Comparison of ENCODE assay signal across 13 cellular contexts in genomic region chr1:50369830-50370229, GRCh38. TPM values are rescaled to one million over a fixed set of nuclear protein-coding genes. Genes with fewer than 3 reads are reported as not detected.
DNase-seq lines count a peak whose midpoint lies in the region; ATAC-seq, FAIRE-seq and TF ChIP-seq lines count a peak whose summit lies in the region.
"Had no signal": no experiment of that assay in that cellular context is flagged by ENCODE, and none has a peak within 500 bp of the region (broad histone marks: within the 10 kb centered on the region; RNA-seq: fewer than 3 reads in every experiment).

No MANE protein-coding gene starts in this region.

- no peak overlapping the region for H3K27ac ChIP-seq in A549
- H3K27ac ChIP-seq in endodermal cell (ENCODE audit: low read depth, low read length) = no peak overlapping the region
- H3K27ac ChIP-seq: BLaER1 treated with 17β-estradiol and CSF1 and Interleukin-3, amounts not matched to agents 10 nM and 100 nM had no signal

- no peak; a peak in 1 of 5 replicates for TF ChIP-seq RAD21 in A549 (conservative IDR thresholded peaks at IDR 0.05 in 1 of 2, IDR thresholded peaks at IDR 0.05 in 1 of 2)

- H3K9me3 Mint-ChIP-seq in endodermal cell = peaks cover 6% of the 10 kb centered on the region

- H3K27me3 ChIP-seq in endodermal cell (ENCODE audit: control insufficient read depth, insufficient read depth, low read length, poor library complexity, severe bottlenecking) = peaks cover 58% of the 10 kb centered on the region
- H3K27me3 ChIP-seq: BLaER1 treated with 17β-estradiol and CSF1 and Interleukin-3, amounts not matched to agents 10 nM and 100 nM had no signal

- peaks cover 13% of the 10 kb centered on the region for H3K4me1 Mint-ChIP-seq in endodermal cell
- H3K4me1 Mint-ChIP-seq: neural crest cell had no signal

- no peak for FAIRE-seq in A549 (lab: Jason Lieb, UNC)

- H3K9ac ChIP-seq in endodermal cell (ENCODE audit: extremely low read depth, low read length, poor library complexity, severe bottlenecking) = no peak overlapping the region
- H3K9ac ChIP-seq: BLaER1 treated with 17β-estradiol and CSF1 and Interleukin-3, amounts not matched to agents 10 nM and 100 nM had no signal

- H3K27me3 Mint-ChIP-seq in endodermal cell (ENCODE audit: insufficient read depth) = peaks cover 30% of the 10 kb centered on the region

- 36% methylated on average over 7 of the region's 7 CpGs for WGBS in A549 (ENCODE audit: missing lambda C conversion rate)
- 75 to 82% methylated on average over 5 to 7 of the region's 7 CpGs for WGBS in endodermal cell (ENCODE audit: insufficient coverage in 1 of 2, insufficient read length in 1 of 2), 2 experiments

- H3K4me2 ChIP-seq in A549 = no peak overlapping the region
- H3K4me2 ChIP-seq: BLaER1 treated with 17β-estradiol and CSF1 and Interleukin-3, amounts not matched to agents 10 nM and 100 nM had no signal

- ATAC-seq in A549 (peak; percentile 51 to 52; a peak in 4 of 6 replicates), HG02642 (IDR thresholded peaks at IDR 0.05; ENCODE audit: poor library complexity, unreplicated experiment) (no peak), Right ventricle myocardium inferior (no peak)

- DNase-seq in A549 (ENCODE audit: low read depth in 1 of 2, low spot score in 1 of 2) (peak in 1 of 2 experiments; percentile 31), NCI-H748 (lab: John Stamatoyannopoulos, UW; ENCODE audit: unreplicated experiment) (peak; percentile 90), endodermal cell (peak; percentile 73), NOMO-1 treated with DMSO at 0.1 percent for 48 hours (lab: John Stamatoyannopoulos, UW; ENCODE audit: unreplicated experiment) (no peak), anterior cingulate cortex (lab: John Stamatoyannopoulos, UW) (no peak), Right ventricle myocardium inferior (ENCODE audit: missing footprints) (no peak)
- DNase-seq: activated CD4-positive, CD25-positive, alpha-beta regulatory T cell treated with anti-CD3 and anti-CD28 coated beads, Interleukin-2, amount 50 U/mL, for 72 hours; effector CD8-positive, alpha-beta T cell; stimulated activated CD4-positive, alpha-beta T cell treated with anti-CD3 and anti-CD28 coated beads, Interleukin-2, amount 100 ng/mL, for 48 hours had no signal

- H3K9me3 ChIP-seq in A549 (no peaks in the 10 kb centered on the region), endodermal cell (ENCODE audit: control insufficient read depth, low read length) (no peaks in the 10 kb centered on the region)

- CTCF ChIA-PET in A549 (lab: Yijun Ruan, JAX) = interaction anchor here (1.0 to 4.7 kb wide), 8 partner anchors 9 to 345 kb away, joined by 3 to 33 read pairs (median 4); no protein-coding TSS in a partner anchor

- no peaks in the 10 kb centered on the region for H3K36me3 ChIP-seq in endodermal cell (ENCODE audit: control insufficient read depth, insufficient read depth, low read length)
- H3K36me3 ChIP-seq: BLaER1 treated with 17β-estradiol and CSF1 and Interleukin-3, amounts not matched to agents 10 nM and 100 nM had no signal

- TF ChIP-seq EP300 in A549 (IDR thresholded peaks at IDR 0.05) = no peak

- no peaks in the 10 kb centered on the region for H3K36me3 Mint-ChIP-seq in endodermal cell (ENCODE audit: low read depth)

- no peak overlapping the region for H3K27ac Mint-ChIP-seq in endodermal cell

- no peak for TF ChIP-seq POLR2A in A549 (IDR thresholded peaks at IDR 0.05; ENCODE audit: low read length)

- TF ChIP-seq CTCF in A549 (IDR thresholded peaks at IDR 0.05) (0 out of 3 replicates have a peak, but pooled peaks have one; percentile 5), GM12875 (IDR thresholded peaks at IDR 0.05; ENCODE audit: borderline replicate concordance, insufficient read depth, low read depth, low read length) (peak; percentile 13; the same call in 1 of the 2 replicates), endodermal cell (conservative IDR thresholded peaks at IDR 0.05) (peak; percentile 82)

- intact Hi-C loops in Right ventricle myocardium inferior (cut with DNase I) = loop anchor here (5.0 to 10.0 kb wide), 3 partner anchors 335 to 817 kb away; no protein-coding TSS in a partner anchor

- no peak overlapping the region for H3K4me3 Mint-ChIP-seq in endodermal cell
- H3K4me3 Mint-ChIP-seq: neural crest cell had no signal

- H3K4me3 ChIP-seq in A549 = no peak overlapping the region
- no peak overlapping the region for H3K4me3 ChIP-seq in GM12875 (ENCODE audit: low read depth, low read length)
- H3K4me3 ChIP-seq in endodermal cell (ENCODE audit: low read length) = no peak overlapping the region
- H3K4me3 ChIP-seq: BLaER1 treated with 17β-estradiol and CSF1 and Interleukin-3, amounts not matched to agents 10 nM and 100 nM had no signal

- POLR2A ChIA-PET in A549 (lab: Yijun Ruan, JAX) = no interaction called here

- H3K4me1 ChIP-seq in A549 = no peaks in the 10 kb centered on the region
- no peaks in the 10 kb centered on the region for H3K4me1 ChIP-seq in endodermal cell (ENCODE audit: control insufficient read depth, insufficient read depth, low read length)
- H3K4me1 ChIP-seq: BLaER1 treated with 17β-estradiol and CSF1 and Interleukin-3, amounts not matched to agents 10 nM and 100 nM had no signal

TF ChIP-seq in A549, 52 proteins besides CTCF, POLR2A, EP300 and RAD21:
- no peak for TF ChIP-seq PBX3 (IDR thresholded peaks at IDR 0.05)
- TF ChIP-seq ZSCAN20 (CRISPR knock-in tag; IDR thresholded peaks at IDR 0.05) = no peak
- TF ChIP-seq SREBF2 (IDR thresholded peaks at IDR 0.05) = no peak
TF ChIP-seq in A549: peak in this region for 0.

RNA-seq across cellular contexts. Expression of gene DMRTA2, which starts 53.4 kb away (rescaled TPM):
- 0.03 TPM in 2 replicates for polyA plus RNA-seq in A549 (2011; rRNA removed)
- 0.08 and 0.13 TPM in 2 replicates for polyA plus RNA-seq in A549 (2012; cell fraction: cytosol; rRNA removed)
- 0.17 and 0.28 TPM in 2 replicates for polyA plus RNA-seq in A549 (2012; cell fraction: nucleus; rRNA removed)
- polyA plus RNA-seq in A549 (2017; fragmentation: RNase III; extraction: RNeasy Plus Mini Kit Qiagen cat#74134 plus additional on column Dnase treatment) = 0.07 to 0.13 TPM (median 0.12 TPM) in 3 replicates
- not detected in 2 replicates for polyA minus RNA-seq in A549 (2011; rRNA and poly(A)+ RNA removed)
- 1 to 10 TPM; 1.2 to 2.4 TPM for total RNA-seq in endodermal cell
- 0.50 TPM for polyA plus RNA-seq in endodermal cell (2013, experiment 1 of 2)
- 0.33 TPM for polyA plus RNA-seq in endodermal cell (2013, experiment 2 of 2)
- not detected for total RNA-seq in Right ventricle myocardium inferior
- total RNA-seq: neural crest cell had no signal

Comparison
In these comparisons a context has a peak if more than half of its experiments do, and no peak if none do; other contexts are left out.
1. ATAC-seq: peak in A549 (2 of 2); none in HG02642 (single experiment) and Right ventricle myocardium inferior (single experiment).
2. DNase-seq: peak in NCI-H748 (single experiment) and endodermal cell (single experiment); none in NOMO-1 treated with DMSO at 0.1 percent for 48 hours (single experiment), anterior cingulate cortex (0 of 58) and Right ventricle myocardium inferior (single experiment).
3. CTCF ChIP-seq: peak in every context shown above with its lines; median percentile 82 in endodermal cell; 13 in GM12875; 5 in A549.